Comparison of ENCODE assay signal across 11 cellular contexts in genomic region chr2:236813806-236814205, GRCh38.
DNase-seq lines count a peak whose midpoint lies in the region; ATAC-seq and TF ChIP-seq lines count a peak whose summit lies in the region.
"Had no signal": no experiment of that assay in that cellular context is flagged by ENCODE, and none has a peak within 500 bp of the region (broad histone marks: within the 10 kb centered on the region; RNA-seq: fewer than 3 reads in every experiment).

No MANE protein-coding gene starts in this region.

- no peaks in the 10 kb centered on the region for H3K4me1 ChIP-seq in H9 (ENCODE audit: insufficient read depth, low read length)
- H3K4me1 ChIP-seq: A549, Caco-2 had no signal

- peaks cover 15 to 24% of the 10 kb centered on the region in 2 experiments for H3K4me1 Mint-ChIP-seq in H9
- H3K4me1 Mint-ChIP-seq in glutamatergic neuron (ENCODE audit: low read depth, unreplicated experiment), result no peaks in the 10 kb centered on the region
- H3K4me1 Mint-ChIP-seq: CD8-positive, alpha-beta memory T cell had no signal

- no peaks in the 10 kb centered on the region for H3K79me1 ChIP-seq in H9 (ENCODE audit: insufficient read depth, low read depth, low read length, poor library complexity, severe bottlenecking)

- H3K4me2 ChIP-seq in H9 (ENCODE audit: insufficient read depth, insufficient read length, low read length), result no peak overlapping the region
- H3K4me2 ChIP-seq: A549 had no signal

- no peak overlapping the region for H3K4ac ChIP-seq in H9 (ENCODE audit: low read depth, low read length)

- H3K79me2 ChIP-seq in H9 (ENCODE audit: insufficient read depth, low read length), result no peaks in the 10 kb centered on the region

- H3K27ac ChIP-seq in C4-2B (peak overlapping the region; percentile 59), H9 (ENCODE audit: insufficient read length, low read depth, low read length) (no peak overlapping the region)
- H3K27ac ChIP-seq: A549, GM23248 had no signal

- no peak overlapping the region for H4K8ac ChIP-seq in H9 (replicated peaks; ENCODE audit: insufficient read length, low read depth, low read length)

- ATAC-seq in esophagus mucosa (peak; percentile 38), sciatic nerve (peak; percentile 30)
- ATAC-seq: A549 had no signal

- no peak overlapping the region for H2BK5ac ChIP-seq in H9 (ENCODE audit: insufficient read length, low read length)

- H3K23ac ChIP-seq in H9 (ENCODE audit: insufficient read length, low read depth, low read length), result no peak overlapping the region

- H3K9me3 Mint-ChIP-seq in H9 (peaks cover 20 to 25% of the 10 kb centered on the region in 2 experiments), glutamatergic neuron (ENCODE audit: unreplicated experiment) (peaks cover 10% of the 10 kb centered on the region)

- no CpG with 5 or more reads among the region's 6 CpGs for WGBS in H9 (ENCODE audit: extremely low coverage, insufficient read length, low lambda C conversion rate)

- H3K27ac Mint-ChIP-seq in H9 (no peak overlapping the region), glutamatergic neuron (ENCODE audit: unreplicated experiment) (no peak overlapping the region)
- H3K27ac Mint-ChIP-seq: CD8-positive, alpha-beta memory T cell had no signal

- DNase-seq in H9 (no peak), sciatic nerve (ENCODE audit: low spot score) (no peak), NOMO-1 (lab: John Stamatoyannopoulos, UW; ENCODE audit: unreplicated experiment in 2 of 2) (no peak), glutamatergic neuron (no peak)
- no peak for DNase-seq in activated naive CD4-positive, alpha-beta T cell (lab: John Stamatoyannopoulos, UW)
- DNase-seq: Caco-2; CD8-positive, alpha-beta memory T cell; GM23248 had no signal

- 0 out of 2 replicates have a peak overlapping the region, but pooled peaks have one; percentile 76 for H2BK15ac ChIP-seq in H9 (ENCODE audit: low read depth, low read length)

- H3K36me3 Mint-ChIP-seq in H9 (ENCODE audit: insufficient read depth in 1 of 3, low read depth in 3 of 3) (peaks cover 11 to 21% (median 15%) of the 10 kb centered on the region in 3 experiments), glutamatergic neuron (ENCODE audit: unreplicated experiment) (peaks cover 2% of the 10 kb centered on the region)

- no peak overlapping the region for H3T11ph ChIP-seq in H9 (ENCODE audit: low read length)

- no peak overlapping the region for H4K5ac ChIP-seq in H9 (ENCODE audit: insufficient read length, low read depth, low read length)

- H3K23me2 ChIP-seq in H9 (ENCODE audit: insufficient read length, low read depth, low read length, poor library complexity, severe bottlenecking), result no peaks in the 10 kb centered on the region

- no peak overlapping the region for H3K9ac ChIP-seq in H9 (ENCODE audit: extremely low read depth, insufficient read length, low read length)
- H3K9ac ChIP-seq: GM23248 had no signal

- no peak overlapping the region for H2BK20ac ChIP-seq in H9 (ENCODE audit: low read depth, low read length, poor library complexity, severe bottlenecking)

- no peak overlapping the region for H2AFZ ChIP-seq in H9 (ENCODE audit: low read length)
- H2AFZ ChIP-seq: GM23248 had no signal

- no peak overlapping the region for H3K4me3 Mint-ChIP-seq in H9
- H3K4me3 Mint-ChIP-seq in glutamatergic neuron (ENCODE audit: unreplicated experiment), result no peak overlapping the region
- H3K4me3 Mint-ChIP-seq: CD8-positive, alpha-beta memory T cell had no signal

- peaks cover 8% of the 10 kb centered on the region for H3K27me3 Mint-ChIP-seq in H9 (ENCODE audit: low read depth)
- no peaks in the 10 kb centered on the region for H3K27me3 Mint-ChIP-seq in glutamatergic neuron (ENCODE audit: unreplicated experiment)

- intact Hi-C loops in sciatic nerve (cut with DNase I), result no loop called here

- no peak overlapping the region for H2AK5ac ChIP-seq in H9 (ENCODE audit: insufficient read length, low read length)

- TF ChIP-seq CTCF in C4-2B (conservative IDR thresholded peaks at IDR 0.05) (no peak), H9 (conservative IDR thresholded peaks at IDR 0.05) (no peak), glutamatergic neuron (IDR thresholded peaks at IDR 0.05; ENCODE audit: partially characterized antibody, unreplicated experiment) (no peak)

- no peak overlapping the region for H2BK120ac ChIP-seq in H9 (ENCODE audit: low read depth, low read length, poor library complexity, severe bottlenecking)

- no peak overlapping the region for H4K91ac ChIP-seq in H9 (ENCODE audit: insufficient read length, low read depth, low read length)

- no peak overlapping the region for H3K14ac ChIP-seq in H9 (ENCODE audit: insufficient read depth, low read length)

- no peak overlapping the region for H3K18ac ChIP-seq in H9 (ENCODE audit: insufficient read length, low read depth, low read length)

- H4K20me1 ChIP-seq in H9 (ENCODE audit: control insufficient read depth, insufficient read depth, insufficient read length), result no peaks in the 10 kb centered on the region

- no peak overlapping the region for H2BK12ac ChIP-seq in H9 (ENCODE audit: insufficient read length, low read depth, low read length)

- no peak overlapping the region for H3K56ac ChIP-seq in H9 (ENCODE audit: insufficient read length, low read depth, low read length)

- H3K9me3 ChIP-seq in H9 (ENCODE audit: control insufficient read depth, low read depth, low read length), result peaks cover 9% of the 10 kb centered on the region
- H3K9me3 ChIP-seq: Caco-2 had no signal

- H3K27me3 ChIP-seq in H9 (ENCODE audit: insufficient read depth, low read length), result no peaks in the 10 kb centered on the region
